10 cellular contexts compared by ENCODE assay signal in genomic region chr6:77368660-77369313, GRCh38.
DNase-seq lines count a peak whose midpoint lies in the region; TF ChIP-seq lines count a peak whose summit lies in the region.
"Had no signal": no experiment of that assay in that cellular context is flagged by ENCODE, and none has a peak within 500 bp of the region (broad histone marks: within the 10 kb centered on the region; RNA-seq: fewer than 3 reads in every experiment).

No MANE protein-coding gene starts in this region.

- H3K4me3 Mint-ChIP-seq in endothelial cell (ENCODE audit: unreplicated experiment), result peak overlapping the region; percentile 96

- 50 to 55% methylated on average over 20 of the region's 20 CpGs for WGBS in lower leg skin, 2 donors
- 38 to 62% methylated on average over 20 of the region's 20 CpGs for WGBS in thyroid gland, 2 donors

- intact Hi-C loops in lower leg skin (cut with DNase I; ENCODE audit: low total_unique reads), result no loop called here
- intact Hi-C loops in thyroid gland (cut with DNase I), result no loop called here

- H3K9me3 ChIP-seq in HUES48 (ENCODE audit: control insufficient read depth, insufficient read depth, low read length) (no peaks in the 10 kb centered on the region), thyroid gland (no peaks in the 10 kb centered on the region)

- no peaks in the 10 kb centered on the region for H3K27me3 Mint-ChIP-seq in endothelial cell (ENCODE audit: unreplicated experiment)

- TF ChIP-seq POLR2A in lower leg skin (IDR thresholded peaks at IDR 0.05), result no peak
- peak in 1 of 2 donors; percentile 36 for TF ChIP-seq POLR2A in thyroid gland (IDR thresholded peaks at IDR 0.05)

- H3K4me3 ChIP-seq in HUES48 (ENCODE audit: low read depth, low read length) (peak overlapping the region; percentile 75), lower leg skin (ENCODE audit: low read depth, poor library complexity, severe bottlenecking) (peak overlapping the region; percentile 10), thyroid gland (replicated peaks in 1 of 3) (peak overlapping the region in 2 of 3 donors; percentile 6 to 10)

- H3K36me3 ChIP-seq in HUES48 (ENCODE audit: control insufficient read depth, insufficient read depth, low read length) (no peaks in the 10 kb centered on the region), thyroid gland (no peaks in the 10 kb centered on the region)

- peak overlapping the region; percentile 74 for H3K9ac ChIP-seq in HUES48 (ENCODE audit: low read depth, low read length)

- H3K4me1 ChIP-seq in HUES48 (ENCODE audit: control insufficient read depth, insufficient read depth, low read length) (peaks cover 4% of the 10 kb centered on the region; the same call in 1 of the 2 replicates), thyroid gland (peaks cover 0 to 3% of the 10 kb centered on the region in 2 donors)

- no peaks in the 10 kb centered on the region for H3K4me1 Mint-ChIP-seq in endothelial cell (ENCODE audit: unreplicated experiment)

- DNase-seq in endothelial cell (ENCODE audit: low spot score) (peak; percentile 35), lower leg skin (ENCODE audit: low spot score in 2 of 2) (peak in 1 of 2 donors; percentile 25), thyroid gland (peak; percentile 62 to 64), COR-L47 (lab: John Stamatoyannopoulos, UW) (no peak), RPMI8226 (no peak), SKM-1 treated with dmso at 0.1 percent for 144 hours (lab: John Stamatoyannopoulos, UW; ENCODE audit: unreplicated experiment) (no peak), NK-92 (lab: John Stamatoyannopoulos, UW; ENCODE audit: unreplicated experiment) (no peak)
- DNase-seq: activated CD8-positive, alpha-beta memory T cell treated with anti-CD3 and anti-CD28 coated beads, Interleukin-2, amount 50 U/mL, for 4 hours; NCI-H1930 had no signal

- H3K27ac ChIP-seq in HUES48 (ENCODE audit: low read depth, low read length) (no peak overlapping the region), thyroid gland (peak overlapping the region in 1 of 3 donors; percentile 10)

- no peaks in the 10 kb centered on the region for H3K36me3 Mint-ChIP-seq in endothelial cell (ENCODE audit: low read depth, unreplicated experiment)

- peak overlapping the region; percentile 26 for H3K27ac Mint-ChIP-seq in endothelial cell (ENCODE audit: unreplicated experiment)

- TF ChIP-seq CTCF in endothelial cell (IDR thresholded peaks at IDR 0.05; ENCODE audit: unreplicated experiment), result no peak
- no peak for TF ChIP-seq CTCF in lower leg skin (IDR thresholded peaks at IDR 0.05)
- no peak for TF ChIP-seq CTCF in thyroid gland (IDR thresholded peaks at IDR 0.05)

- H3K27me3 ChIP-seq in HUES48 (ENCODE audit: control insufficient read depth, insufficient read depth, low read length), result no peaks in the 10 kb centered on the region
- no peaks in the 10 kb centered on the region for H3K27me3 ChIP-seq in thyroid gland

- H3K9me3 Mint-ChIP-seq in endothelial cell (ENCODE audit: unreplicated experiment), result no peaks in the 10 kb centered on the region

Comparison
In these comparisons a context has a peak if more than half of its experiments do, and no peak if none do; other contexts are left out.
1. H3K4me3 ChIP-seq: peak in every context shown above with its lines; median percentile 75 in HUES48; 10 in lower leg skin; 8 in thyroid gland.
2. DNase-seq: peak in endothelial cell (single experiment) and thyroid gland (2 of 2); none in COR-L47 (single experiment), RPMI8226 (single experiment), SKM-1 treated with dmso at 0.1 percent for 144 hours (single experiment) and NK-92 (single experiment).